1 cellular context compared by ENCODE assay signal in the genomic region with DNA sequence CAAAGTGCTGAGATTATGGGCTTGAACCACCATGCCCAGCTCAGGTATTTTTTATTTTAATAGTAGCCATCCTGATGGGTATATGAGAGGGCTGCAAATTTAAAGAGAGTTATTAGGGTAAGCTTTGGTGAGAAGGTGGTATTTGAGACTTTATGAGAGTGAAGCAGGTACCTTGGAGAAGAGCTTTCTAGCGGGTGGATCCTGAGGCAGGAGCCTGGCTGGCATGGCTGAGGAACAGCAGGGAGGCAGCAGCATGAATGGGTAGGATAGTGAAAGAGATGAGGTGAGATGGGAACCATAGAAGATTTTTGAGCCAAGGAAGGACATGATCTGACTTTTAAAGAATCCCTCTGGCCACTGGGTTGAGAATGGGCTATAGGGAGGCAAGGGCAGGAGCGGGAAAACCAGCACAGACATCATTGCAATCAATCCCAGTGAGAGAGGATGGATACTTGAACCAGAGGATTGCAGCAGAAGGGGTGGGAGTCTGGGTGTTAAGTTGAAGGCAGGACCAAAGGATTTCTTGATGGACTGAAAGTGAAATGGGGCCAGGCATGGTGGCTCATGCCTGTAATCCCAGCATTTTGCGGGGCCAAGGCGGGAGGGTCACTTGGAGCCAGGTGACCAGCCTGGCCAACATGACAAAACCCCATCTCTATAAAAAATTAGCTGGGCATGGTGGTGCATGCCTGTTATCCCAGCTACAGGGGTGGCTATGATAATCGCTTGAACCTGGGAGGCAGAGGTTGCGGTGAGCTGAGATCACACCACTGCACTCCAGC.
TF ChIP-seq lines count a peak whose summit lies in the region.

No MANE protein-coding gene starts in this region.

TF ChIP-seq in Ishikawa, 13 proteins besides CTCF, POLR2A, EP300 and RAD21:
- TF ChIP-seq, protein P1, sequence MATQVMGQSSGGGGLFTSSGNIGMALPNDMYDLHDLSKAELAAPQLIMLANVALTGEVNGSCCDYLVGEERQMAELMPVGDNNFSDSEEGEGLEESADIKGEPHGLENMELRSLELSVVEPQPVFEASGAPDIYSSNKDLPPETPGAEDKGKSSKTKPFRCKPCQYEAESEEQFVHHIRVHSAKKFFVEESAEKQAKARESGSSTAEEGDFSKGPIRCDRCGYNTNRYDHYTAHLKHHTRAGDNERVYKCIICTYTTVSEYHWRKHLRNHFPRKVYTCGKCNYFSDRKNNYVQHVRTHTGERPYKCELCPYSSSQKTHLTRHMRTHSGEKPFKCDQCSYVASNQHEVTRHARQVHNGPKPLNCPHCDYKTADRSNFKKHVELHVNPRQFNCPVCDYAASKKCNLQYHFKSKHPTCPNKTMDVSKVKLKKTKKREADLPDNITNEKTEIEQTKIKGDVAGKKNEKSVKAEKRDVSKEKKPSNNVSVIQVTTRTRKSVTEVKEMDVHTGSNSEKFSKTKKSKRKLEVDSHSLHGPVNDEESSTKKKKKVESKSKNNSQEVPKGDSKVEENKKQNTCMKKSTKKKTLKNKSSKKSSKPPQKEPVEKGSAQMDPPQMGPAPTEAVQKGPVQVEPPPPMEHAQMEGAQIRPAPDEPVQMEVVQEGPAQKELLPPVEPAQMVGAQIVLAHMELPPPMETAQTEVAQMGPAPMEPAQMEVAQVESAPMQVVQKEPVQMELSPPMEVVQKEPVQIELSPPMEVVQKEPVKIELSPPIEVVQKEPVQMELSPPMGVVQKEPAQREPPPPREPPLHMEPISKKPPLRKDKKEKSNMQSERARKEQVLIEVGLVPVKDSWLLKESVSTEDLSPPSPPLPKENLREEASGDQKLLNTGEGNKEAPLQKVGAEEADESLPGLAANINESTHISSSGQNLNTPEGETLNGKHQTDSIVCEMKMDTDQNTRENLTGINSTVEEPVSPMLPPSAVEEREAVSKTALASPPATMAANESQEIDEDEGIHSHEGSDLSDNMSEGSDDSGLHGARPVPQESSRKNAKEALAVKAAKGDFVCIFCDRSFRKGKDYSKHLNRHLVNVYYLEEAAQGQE (IDR thresholded peaks at IDR 0.05; ENCODE audit: low read depth), result peak; percentile 54; the same call in 1 of the 2 replicates
- TF ChIP-seq EGR1 (IDR thresholded peaks at IDR 0.05), result no peak
